Comparison of ENCODE assay signal across 8 cellular contexts in genomic region chr18:76274470-76275289, GRCh38.
DNase-seq lines count a peak whose midpoint lies in the region; ATAC-seq and TF ChIP-seq lines count a peak whose summit lies in the region.

No MANE protein-coding gene starts in this region.

- peaks cover 21% of the 10 kb centered on the region for H3K27me3 Mint-ChIP-seq in type B pancreatic cell
- no peaks in the 10 kb centered on the region for H3K27me3 Mint-ChIP-seq in osteocyte (ENCODE audit: unreplicated experiment)

- DNase-seq in Right ventricle myocardium inferior (ENCODE audit: missing footprints) (no peak), Right ventricle myocardium superior (no peak), NCI-H526 treated with DMSO at 0.1 percent for 48 hours (lab: John Stamatoyannopoulos, UW) (peak; percentile 5), left cardiac atrium (peak; percentile 33), type B pancreatic cell (ENCODE audit: extremely low spot score, unreplicated experiment) (no peak), dermis blood vessel endothelial cell (no peak), CD1c-positive myeloid dendritic cell (ENCODE audit: extremely low spot score) (no peak), osteocyte (ENCODE audit: extremely low spot score, unreplicated experiment) (no peak)

- no peak overlapping the region for H3K4me3 Mint-ChIP-seq in type B pancreatic cell
- H3K4me3 Mint-ChIP-seq in osteocyte (ENCODE audit: unreplicated experiment): no peak overlapping the region

- TF ChIP-seq CTCF in type B pancreatic cell (conservative IDR thresholded peaks at IDR 0.05) (peak; percentile 73), osteocyte (IDR thresholded peaks at IDR 0.05) (no peak)

- H3K4me1 Mint-ChIP-seq in type B pancreatic cell (ENCODE audit: unreplicated experiment) (peaks cover 10% of the 10 kb centered on the region), osteocyte (ENCODE audit: unreplicated experiment) (no peaks in the 10 kb centered on the region)

- no peaks in the 10 kb centered on the region for H3K36me3 Mint-ChIP-seq in type B pancreatic cell
- H3K36me3 Mint-ChIP-seq in osteocyte (ENCODE audit: unreplicated experiment): no peaks in the 10 kb centered on the region

- intact Hi-C loops in Right ventricle myocardium inferior (cut with DNase I) (no loop called here), Right ventricle myocardium superior (cut with DNase I) (no loop called here), left cardiac atrium (cut with DNase I) (no loop called here)

- ATAC-seq in Right ventricle myocardium inferior (peak; percentile 37), Right ventricle myocardium superior (ENCODE audit: poor library complexity) (no peak), left cardiac atrium (peak in 1 of 2 donors; percentile 27)

- H3K9me3 Mint-ChIP-seq in type B pancreatic cell (peaks cover 2% of the 10 kb centered on the region), osteocyte (ENCODE audit: unreplicated experiment) (no peaks in the 10 kb centered on the region)

- H3K27ac Mint-ChIP-seq in type B pancreatic cell (no peak overlapping the region), osteocyte (ENCODE audit: unreplicated experiment) (no peak overlapping the region)

Comparison
In these comparisons a context has a peak if more than half of its experiments do, and no peak if none do; other contexts are left out.
1. DNase-seq: peak in NCI-H526 treated with DMSO at 0.1 percent for 48 hours (single experiment) and left cardiac atrium (single experiment); none in Right ventricle myocardium inferior (single experiment), Right ventricle myocardium superior (single experiment), type B pancreatic cell (single experiment), dermis blood vessel endothelial cell (single experiment), CD1c-positive myeloid dendritic cell (single experiment) and osteocyte (single experiment).